ENCODE assay signal across 8 cellular contexts in genomic region chr19:19053508-19054314, GRCh38. TPM values are rescaled to one million over a fixed set of nuclear protein-coding genes. Genes with fewer than 3 reads are reported as not detected.
DNase-seq lines count a peak whose midpoint lies in the region; ATAC-seq and TF ChIP-seq lines count a peak whose summit lies in the region.

No MANE protein-coding gene starts in this region.

- peak; percentile 64 for TF ChIP-seq CTCF in osteocyte (IDR thresholded peaks at IDR 0.05)

- H3K27me3 Mint-ChIP-seq in activated T-cell treated with anti-CD3 and anti-CD28 coated beads, Interleukin-2, amount 50 U/mL, for 72 hours (ENCODE audit: low read depth), result no peaks in the 10 kb centered on the region
- no peaks in the 10 kb centered on the region for H3K27me3 Mint-ChIP-seq in osteocyte (ENCODE audit: unreplicated experiment)

- no peaks in the 10 kb centered on the region for H3K4me1 Mint-ChIP-seq in activated T-cell treated with anti-CD3 and anti-CD28 coated beads, Interleukin-2, amount 50 U/mL, for 72 hours (ENCODE audit: low read depth)
- no peaks in the 10 kb centered on the region for H3K4me1 Mint-ChIP-seq in osteocyte (ENCODE audit: unreplicated experiment)

- H3K36me3 Mint-ChIP-seq in activated T-cell treated with anti-CD3 and anti-CD28 coated beads, Interleukin-2, amount 50 U/mL, for 72 hours (ENCODE audit: insufficient read depth in 2 of 2), result peaks cover 1 to 4% of the 10 kb centered on the region in 2 donors
- peaks cover 11% of the 10 kb centered on the region for H3K36me3 Mint-ChIP-seq in osteocyte (ENCODE audit: unreplicated experiment)

- H3K27ac Mint-ChIP-seq in activated T-cell treated with anti-CD3 and anti-CD28 coated beads, Interleukin-2, amount 50 U/mL, for 72 hours, result no peak overlapping the region
- H3K27ac Mint-ChIP-seq in osteocyte (ENCODE audit: unreplicated experiment), result no peak overlapping the region

- no peak overlapping the region for H3K4me3 Mint-ChIP-seq in activated T-cell treated with anti-CD3 and anti-CD28 coated beads, Interleukin-2, amount 50 U/mL, for 72 hours
- no peak overlapping the region for H3K4me3 Mint-ChIP-seq in osteocyte (ENCODE audit: unreplicated experiment)

- DNase-seq in NCI-H146 (lab: John Stamatoyannopoulos, UW) (peak; percentile 64), NCI-H146 treated with DMSO at 0.1 percent for 48 hours (lab: John Stamatoyannopoulos, UW; ENCODE audit: unreplicated experiment) (no peak), NCI-H460 (ENCODE audit: extremely low read depth, low read depth) (peak; percentile 36), fibroblast of the conjunctiva (ENCODE audit: low read depth) (peak; percentile 35), osteocyte (ENCODE audit: extremely low spot score, unreplicated experiment) (no peak), NCI-H2171 (lab: John Stamatoyannopoulos, UW) (no peak)
- DNase-seq in activated T-cell treated with anti-CD3 and anti-CD28 coated beads, Interleukin-2, amount 50 U/mL, for 72 hours, result peak; percentile 64 to 72

- ATAC-seq in activated T-cell treated with anti-CD3 and anti-CD28 coated beads, Interleukin-2, amount 50 U/mL, for 72 hours (replicated peaks in 1 of 2), result peak; percentile 67 to 73
- ATAC-seq in GM21390 (IDR thresholded peaks at IDR 0.05; ENCODE audit: unreplicated experiment), result no peak

- no peaks in the 10 kb centered on the region for H3K9me3 Mint-ChIP-seq in activated T-cell treated with anti-CD3 and anti-CD28 coated beads, Interleukin-2, amount 50 U/mL, for 72 hours
- no peaks in the 10 kb centered on the region for H3K9me3 Mint-ChIP-seq in osteocyte (ENCODE audit: unreplicated experiment)

RNA-seq across cellular contexts. Expression of gene SLC25A42, which starts 10.1 kb away (rescaled TPM):
- total RNA-seq in NCI-H460 (2014; rRNA removed; shearing (Covaris generic)), result 0.87 and 1.6 TPM in 2 replicates
- polyA plus RNA-seq in NCI-H460 (2014; cell fraction: nucleus; rRNA removed), result 1.6 and 2.4 TPM in 2 replicates
- total RNA-seq in activated T-cell treated with anti-CD3 and anti-CD28 coated beads, Interleukin-2, amount 50 U/mL, for 72 hours, result 10 to 100 TPM; 18.2 to 27.7 TPM
- total RNA-seq in osteocyte, result 10.0 and 10.6 TPM in 2 replicates

RNA-seq across cellular contexts. Expression of gene ARMC6, which starts 20.3 kb away (rescaled TPM):
- 19.8 and 22.4 TPM in 2 replicates for total RNA-seq in NCI-H460 (2014; rRNA removed; shearing (Covaris generic))
- 59.8 and 63.0 TPM in 2 replicates for polyA plus RNA-seq in NCI-H460 (2014; cell fraction: nucleus; rRNA removed)
- total RNA-seq in activated T-cell treated with anti-CD3 and anti-CD28 coated beads, Interleukin-2, amount 50 U/mL, for 72 hours, result 10 to 100 TPM; 20.4 to 22.8 TPM
- 26.9 and 27.0 TPM in 2 replicates for total RNA-seq in osteocyte

RNA-seq across cellular contexts. Expression of gene SUGP2, which starts 20.4 kb away (rescaled TPM):
- total RNA-seq in NCI-H460 (2014; rRNA removed; shearing (Covaris generic)), result 29.6 and 29.9 TPM in 2 replicates
- polyA plus RNA-seq in NCI-H460 (2014; cell fraction: nucleus; rRNA removed), result 112 and 144 TPM in 2 replicates
- total RNA-seq in activated T-cell treated with anti-CD3 and anti-CD28 coated beads, Interleukin-2, amount 50 U/mL, for 72 hours, result 100 to 1,000 TPM; 106 to 122 TPM
- total RNA-seq in osteocyte, result 77.6 and 81.8 TPM in 2 replicates

Comparison
In these comparisons a context has a peak if more than half of its experiments do, and no peak if none do; other contexts are left out.
1. DNase-seq: peak in NCI-H146 (single experiment), NCI-H460 (single experiment), activated T-cell treated with anti-CD3 and anti-CD28 coated beads, Interleukin-2, amount 50 U/mL, for 72 hours (2 of 2) and fibroblast of the conjunctiva (single experiment); none in NCI-H146 treated with DMSO at 0.1 percent for 48 hours (single experiment), osteocyte (single experiment) and NCI-H2171 (single experiment).